1 cellular context compared by ENCODE assay signal in the genomic region with DNA sequence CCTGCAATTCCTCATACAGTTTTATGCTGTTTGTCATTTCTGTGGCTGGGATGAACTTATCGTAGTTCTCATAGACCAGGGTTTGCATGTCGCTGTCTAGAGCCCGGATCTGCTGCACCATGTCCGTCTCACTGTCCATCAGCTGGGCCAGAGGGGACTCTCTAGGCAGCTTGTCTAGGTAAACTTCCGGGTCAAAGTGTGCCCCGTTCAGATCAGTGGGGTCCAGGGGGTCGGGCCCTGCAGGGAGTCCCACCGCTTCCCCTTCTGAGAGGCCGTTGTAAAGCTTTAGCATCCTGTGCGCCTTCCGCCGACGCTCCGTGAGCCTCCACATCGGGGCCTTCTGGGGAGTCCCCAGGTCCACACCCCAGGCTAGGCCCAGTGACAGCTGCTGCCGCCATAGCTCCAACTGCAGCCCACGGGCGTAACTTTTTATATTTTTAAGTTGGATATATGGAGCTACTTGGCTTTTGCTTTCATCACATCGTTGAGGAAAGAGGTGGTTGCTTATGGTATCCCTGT. TPM values are rescaled to one million over a fixed set of nuclear protein-coding genes. Genes with fewer than 3 reads are reported as not detected.
"Had no signal": no experiment of that assay in that cellular context is flagged by ENCODE, and none has a peak within 500 bp of the region (broad histone marks: within the 10 kb centered on the region; RNA-seq: fewer than 3 reads in every experiment).

No MANE protein-coding gene starts in this region.

RNA-seq across cellular contexts. Expression of a gene that starts 44.2 kb away (rescaled TPM):
- total RNA-seq: foreskin keratinocyte had no signal
